27 cellular contexts compared by ENCODE assay signal in the genomic region with DNA sequence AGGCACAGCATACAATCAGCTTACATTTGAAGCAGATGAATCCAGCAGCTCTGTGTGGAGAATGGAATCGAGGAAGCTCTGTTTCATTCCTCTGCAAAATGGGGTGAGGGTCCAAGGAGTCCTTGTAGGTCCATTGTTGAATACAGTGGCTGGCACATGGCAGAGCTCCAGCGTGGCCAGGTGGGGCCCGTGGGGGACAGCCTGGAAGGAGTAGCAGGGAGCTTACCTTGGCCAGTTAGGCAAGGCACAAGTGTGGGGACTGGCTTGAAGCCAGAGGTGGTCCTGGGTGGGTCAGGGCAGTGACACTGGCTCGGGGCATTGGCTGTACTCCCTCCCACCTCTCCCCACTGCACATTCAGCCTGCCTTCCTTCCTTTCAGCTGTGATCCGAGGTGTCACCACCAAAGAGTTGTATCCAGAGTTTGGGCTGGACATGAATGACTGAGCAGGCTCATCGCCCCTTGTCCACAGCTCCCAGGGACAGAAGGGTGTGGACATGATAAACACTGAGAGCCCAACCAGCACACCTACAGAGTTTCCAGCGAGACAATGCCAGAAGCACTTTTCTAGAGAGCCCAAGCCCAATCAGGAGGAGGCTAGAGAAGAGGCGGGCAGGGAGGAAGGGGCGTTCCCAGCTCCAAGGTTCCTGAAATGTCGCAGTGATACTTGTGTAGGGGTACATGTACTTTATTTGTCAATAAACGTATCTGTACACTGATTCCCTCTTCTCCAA.
"Had no signal": no experiment of that assay in that cellular context is flagged by ENCODE, and none has a peak within 500 bp of the region (broad histone marks: within the 10 kb centered on the region; RNA-seq: fewer than 3 reads in every experiment).

No MANE protein-coding gene starts in this region.

- H3K9me3 ChIP-seq: gastroesophageal sphincter, mucosa of descending colon, pancreas, prostate gland, testis, vagina had no signal

- H3K4me2 ChIP-seq: hepatocyte had no signal

- H2AFZ ChIP-seq: hepatocyte had no signal

- DNase-seq: activated CD4-positive, alpha-beta T cell treated with anti-CD3 and anti-CD28 coated beads for 4 hours; activated CD4-positive, alpha-beta T cell treated with anti-CD3 and anti-CD28 coated beads, Interleukin-2, amount 50 U/mL, for 4 hours; activated CD8-positive, alpha-beta memory T cell treated with anti-CD3 and anti-CD28 coated beads, Interleukin-2, amount 50 U/mL, for 48 hours; activated gamma-delta T cell treated with Interleukin-2 at 50 U/mL for 16 hours; activated naive CD4-positive, alpha-beta T cell treated with anti-CD3 and anti-CD28 coated beads, Interleukin-2, amount 50 U/mL, for 16 hours; activated T-cell treated with anti-CD3 and anti-CD28 coated beads, Interleukin-2, amount 50 U/mL, for 24 hours; amniotic stem cell; brain microvascular endothelial cell; islet precursor cell; left cardiac atrium; left ventricle myocardium superior; mucosa of descending colon; pancreas; retina; stimulated activated CD4-positive, alpha-beta T cell treated with anti-CD3 and anti-CD28 coated beads, Interleukin-12 subunit alpha, Interleukin-12 subunit beta, amount 100 ng/mL, for 4 hours; stimulated activated CD4-positive, alpha-beta T cell treated with anti-CD3 and anti-CD28 coated beads, Interleukin-4, amount 100 ng/mL, for 1 hour; stimulated activated naive CD8-positive, alpha-beta T cell treated with anti-CD3 and anti-CD28 coated beads, Interleukin-15, Interleukin-2, amounts not matched to agents 100 U/mL and 50 U/mL, for 24 hours; testis; trophoblast cell had no signal

- H3K36me3 ChIP-seq: pancreas had no signal

- FAIRE-seq: astrocyte, endothelial cell of umbilical vein, pancreas had no signal

- H3K4me3 ChIP-seq: coronary artery, gastroesophageal sphincter, hepatocyte, mucosa of descending colon, pancreas, prostate gland, skin epidermis, testis, vagina had no signal

- H3K27ac ChIP-seq: brain microvascular endothelial cell, coronary artery, gastroesophageal sphincter, hepatocyte, pancreas, prostate gland, skin epidermis, testis, vagina had no signal

- H3K4me1 ChIP-seq: pancreas, prostate gland, testis, vagina had no signal

- H3K27me3 ChIP-seq: brain microvascular endothelial cell, gastroesophageal sphincter, hepatocyte, pancreas, testis, vagina had no signal
